32 cellular contexts compared by ENCODE assay signal in genomic region chr6:60643870-60644269, GRCh38.
"Had no signal": no experiment of that assay in that cellular context is flagged by ENCODE, and none has a peak within 500 bp of the region (broad histone marks: within the 10 kb centered on the region; RNA-seq: fewer than 3 reads in every experiment).

No MANE protein-coding gene starts in this region.

- H3K36me3 ChIP-seq: adrenal gland, cardiac muscle cell, colonic mucosa, gastrocnemius medialis, left lung, thoracic aorta, uterus had no signal

- H3K27ac Mint-ChIP-seq: activated naive CD4-positive, alpha-beta T cell treated with anti-CD3 and anti-CD28 coated beads for 36 hours; activated naive CD8-positive, alpha-beta T cell treated with anti-CD3 and anti-CD28 coated beads for 36 hours; natural killer cell treated with Interleukin-12 subunit alpha and Interleukin-12 subunit beta and Interleukin-15 and Interleukin-18, amount 100 ng/mL, for 72 hours; stimulated activated naive CD8-positive, alpha-beta T cell treated with anti-CD3 and anti-CD28 coated beads, Interleukin-15, Interleukin-2, amounts not matched to agents 100 ng/mL and 50 ng/mL, for 24 hours; T-helper 2 cell treated with Interferon-gamma antibody and Interleukin-4, amounts not matched to agents 5 μg/mL and 100 μg/mL, for 36 hours; type B pancreatic cell had no signal

- H3K9me3 Mint-ChIP-seq: type B pancreatic cell had no signal

- H3K27me3 ChIP-seq: adrenal gland, body of pancreas, cardiac muscle cell, colonic mucosa, gastrocnemius medialis, left lung, uterus had no signal

- H3K4me3 Mint-ChIP-seq: activated naive CD4-positive, alpha-beta T cell treated with anti-CD3 and anti-CD28 coated beads for 36 hours; activated naive CD8-positive, alpha-beta T cell treated with anti-CD3 and anti-CD28 coated beads for 36 hours; natural killer cell treated with Interleukin-12 subunit alpha and Interleukin-12 subunit beta and Interleukin-15 and Interleukin-18, amount 100 ng/mL, for 72 hours; stimulated activated naive CD8-positive, alpha-beta T cell treated with anti-CD3 and anti-CD28 coated beads, Interleukin-15, Interleukin-2, amounts not matched to agents 100 ng/mL and 50 ng/mL, for 24 hours; T-helper 2 cell treated with Interferon-gamma antibody and Interleukin-4, amounts not matched to agents 5 μg/mL and 100 μg/mL, for 36 hours; type B pancreatic cell had no signal

- H3K27me3 Mint-ChIP-seq: activated naive CD8-positive, alpha-beta T cell treated with anti-CD3 and anti-CD28 coated beads for 36 hours; natural killer cell treated with Interleukin-12 subunit alpha and Interleukin-12 subunit beta and Interleukin-15 and Interleukin-18, amount 100 ng/mL, for 72 hours; stimulated activated naive CD8-positive, alpha-beta T cell treated with anti-CD3 and anti-CD28 coated beads, Interleukin-15, Interleukin-2, amounts not matched to agents 100 ng/mL and 50 ng/mL, for 24 hours; type B pancreatic cell had no signal

- H3K36me3 Mint-ChIP-seq: activated naive CD8-positive, alpha-beta T cell treated with anti-CD3 and anti-CD28 coated beads for 36 hours; type B pancreatic cell had no signal

- H3K27ac ChIP-seq: adrenal gland, body of pancreas, cardiac muscle cell, colonic mucosa, gastrocnemius medialis, left lung, skin epidermis, thoracic aorta, uterus had no signal

- H3K4me1 Mint-ChIP-seq: activated naive CD8-positive, alpha-beta T cell treated with anti-CD3 and anti-CD28 coated beads for 36 hours had no signal

- DNase-seq: activated CD4-positive, alpha-beta T cell treated with anti-CD3 and anti-CD28 coated beads for 48 hours; activated CD4-positive, alpha-beta T cell treated with anti-CD3 and anti-CD28 coated beads, Interleukin-2, amount 50 U/mL, for 48 hours; activated CD8-positive, alpha-beta memory T cell treated with anti-CD3 and anti-CD28 coated beads for 24 hours; activated effector memory CD4-positive, alpha-beta T cell treated with anti-CD3 and anti-CD28 coated beads, Interleukin-2, amount 50 U/mL, for 16 hours; activated naive CD4-positive, alpha-beta T cell treated with anti-CD3 and anti-CD28 coated beads for 36 hours; activated naive CD8-positive, alpha-beta T cell treated with anti-CD3 and anti-CD28 coated beads for 36 hours; adrenal gland; aorta; body of pancreas; cerebellar nuclear complex; colonic mucosa; effector memory CD4-positive, alpha-beta T cell; erythroblast; gastrocnemius medialis; glutamatergic neuron; kidney glomerular epithelial cell; left lung; mucosa of descending colon; stimulated activated CD4-positive, alpha-beta T cell treated with anti-CD3 and anti-CD28 coated beads, Interleukin-12 subunit alpha, Interleukin-12 subunit beta, amount 100 ng/mL, for 4 hours; stimulated activated CD4-positive, alpha-beta T cell treated with anti-CD3 and anti-CD28 coated beads, Interleukin-4, amount 100 ng/mL, for 1 hour; T-helper 1 cell; uterus had no signal

- H3K9me3 ChIP-seq: adrenal gland, body of pancreas, colonic mucosa, gastrocnemius medialis, mucosa of descending colon, thoracic aorta, uterus had no signal

- ATAC-seq: activated CD4-positive, CD25-positive, alpha-beta regulatory T cell treated with anti-CD3 and anti-CD28 coated beads, Interleukin-2, amount 50 U/mL, for 24 hours; body of pancreas; gastrocnemius medialis; left lung; mucosa of descending colon; natural killer cell treated with Interleukin-12 subunit alpha and Interleukin-12 subunit beta and Interleukin-15 and Interleukin-18, amount 100 ng/mL, for 72 hours; sciatic nerve had no signal

- H3K4me3 ChIP-seq: adrenal gland, body of pancreas, cardiac muscle cell, colonic mucosa, gastrocnemius medialis, left lung, lung, mucosa of descending colon, skin epidermis, thoracic aorta, uterus had no signal

- H3K4me1 ChIP-seq: adrenal gland, body of pancreas, colonic mucosa, gastrocnemius medialis, left lung, uterus had no signal
